ENCODE assay signal across 9 cellular contexts in genomic region chr5:69217732-69218568, GRCh38. TPM values are rescaled to one million over a fixed set of nuclear protein-coding genes. Genes with fewer than 3 reads are reported as not detected.
DNase-seq lines count a peak whose midpoint lies in the region; ATAC-seq, FAIRE-seq and TF ChIP-seq lines count a peak whose summit lies in the region.
"Had no signal": no experiment of that assay in that cellular context is flagged by ENCODE, and none has a peak within 500 bp of the region (broad histone marks: within the 10 kb centered on the region; RNA-seq: fewer than 3 reads in every experiment).

No MANE protein-coding gene starts in this region.

- DNase-seq in GM19239 (ENCODE audit: insufficient read length, low spot score) (peak; percentile 82), NCI-H524 treated with DMSO at 0.1 percent for 48 hours (lab: John Stamatoyannopoulos, UW) (peak; percentile 71), cortex of kidney (lab: John Stamatoyannopoulos, UW) (peak; percentile 56), left lung (peak; percentile 98 to 100)
- DNase-seq in activated CD4-positive, alpha-beta T cell treated with anti-CD3 and anti-CD28 coated beads, Interleukin-2, amount 10 ng/mL, durations not matched to agents 24 days and 14 days: peak; percentile 98
- peak; percentile 66 to 88 for DNase-seq in stimulated activated CD4-positive, alpha-beta T cell treated with anti-CD3 and anti-CD28 coated beads, Interleukin-2, amount 100 ng/mL, for 48 hours

- intact Hi-C loops in activated CD4-positive, alpha-beta T cell treated with anti-CD3 and anti-CD28 coated beads, Interleukin-2, amount 10 ng/mL, durations not matched to agents 24 days and 14 days (cut with micrococcal nuclease): loop anchor here (1.0 kb wide), 5 partner anchors 16 to 151 kb away; partner anchors contain the start of genes AK6, CCNB1, CDK7 and CENPH
- intact Hi-C loops in left lung (cut with DNase I): no loop called here

- peak overlapping the region; percentile 89 for H3K4me3 ChIP-seq in BLaER1
- H3K4me3 ChIP-seq in left lung: peak overlapping the region; percentile 89 to 97

- no peaks in the 10 kb centered on the region for H3K9me3 Mint-ChIP-seq in activated CD4-positive, alpha-beta T cell treated with anti-CD3 and anti-CD28 coated beads, Interleukin-2, amount 10 ng/mL, durations not matched to agents 24 days and 14 days

- peaks cover 17% of the 10 kb centered on the region for H3K4me1 Mint-ChIP-seq in activated CD4-positive, alpha-beta T cell treated with anti-CD3 and anti-CD28 coated beads, Interleukin-2, amount 10 ng/mL, durations not matched to agents 24 days and 14 days

- H3K4me2 ChIP-seq in BLaER1: peak overlapping the region; percentile 84

- H3K9me3 ChIP-seq in BLaER1 (peaks cover 9% of the 10 kb centered on the region), left lung (no peaks in the 10 kb centered on the region)

- H3K4me1 ChIP-seq in BLaER1 (peaks cover 23% of the 10 kb centered on the region), left lung (peaks cover 4 to 16% of the 10 kb centered on the region in 2 donors)

- H3K27ac Mint-ChIP-seq in activated CD4-positive, alpha-beta T cell treated with anti-CD3 and anti-CD28 coated beads, Interleukin-2, amount 10 ng/mL, durations not matched to agents 24 days and 14 days: peak overlapping the region; percentile 98

- peak overlapping the region; percentile 80 for H3K9ac ChIP-seq in BLaER1

- H3K27ac ChIP-seq in BLaER1 (peak overlapping the region; percentile 70), left lung (peak overlapping the region; percentile 92 to 93)

- peak overlapping the region; percentile 96 for H3K4me3 Mint-ChIP-seq in activated CD4-positive, alpha-beta T cell treated with anti-CD3 and anti-CD28 coated beads, Interleukin-2, amount 10 ng/mL, durations not matched to agents 24 days and 14 days

- peaks cover 35% of the 10 kb centered on the region for H3K36me3 ChIP-seq in BLaER1
- H3K36me3 ChIP-seq in left lung: no peaks in the 10 kb centered on the region

- H3K27me3 Mint-ChIP-seq in activated CD4-positive, alpha-beta T cell treated with anti-CD3 and anti-CD28 coated beads, Interleukin-2, amount 10 ng/mL, durations not matched to agents 24 days and 14 days: no peaks in the 10 kb centered on the region

- peak; percentile 16 to 46 for TF ChIP-seq CTCF in left lung (IDR thresholded peaks at IDR 0.05)

- H3K27me3 ChIP-seq in BLaER1: no peaks in the 10 kb centered on the region
- H3K27me3 ChIP-seq in left lung: no peaks in the 10 kb centered on the region

- peaks cover 9% of the 10 kb centered on the region; the same call in 1 of the 2 replicates for H4K20me1 ChIP-seq in BLaER1

- ATAC-seq in HG03442 (IDR thresholded peaks at IDR 0.05; ENCODE audit: unreplicated experiment) (peak; percentile 83), left lung (peak; percentile 98)

- FAIRE-seq in GM19239 (lab: Jason Lieb, UNC): peak; percentile 93
- FAIRE-seq: islet of Langerhans had no signal

- H3K36me3 Mint-ChIP-seq in activated CD4-positive, alpha-beta T cell treated with anti-CD3 and anti-CD28 coated beads, Interleukin-2, amount 10 ng/mL, durations not matched to agents 24 days and 14 days (ENCODE audit: low read depth): peaks cover 15% of the 10 kb centered on the region

RNA-seq across cellular contexts. Expression of gene CDK7, which starts 16.7 kb away (rescaled TPM):
- total RNA-seq in activated CD4-positive, alpha-beta T cell treated with anti-CD3 and anti-CD28 coated beads, Interleukin-2, amount 10 ng/mL, durations not matched to agents 24 days and 14 days: 45.6 and 54.2 TPM in 2 replicates
- total RNA-seq in left lung: 10 to 100 TPM; 15.9 to 22.8 TPM

RNA-seq across cellular contexts. Expression of gene CENPH, which starts 28.6 kb away (rescaled TPM):
- 40.7 and 42.4 TPM in 2 replicates for total RNA-seq in activated CD4-positive, alpha-beta T cell treated with anti-CD3 and anti-CD28 coated beads, Interleukin-2, amount 10 ng/mL, durations not matched to agents 24 days and 14 days
- 1 to 10 TPM; 4.1 to 6.4 TPM for total RNA-seq in left lung

RNA-seq across cellular contexts. Expression of gene CCNB1, which starts 51.0 kb away (rescaled TPM):
- total RNA-seq in activated CD4-positive, alpha-beta T cell treated with anti-CD3 and anti-CD28 coated beads, Interleukin-2, amount 10 ng/mL, durations not matched to agents 24 days and 14 days: 117 and 122 TPM in 2 replicates
- total RNA-seq in left lung: 10 to 100 TPM in 1 of 2 donors, 1 to 10 TPM in 1; 8.9 to 30.0 TPM

Comparison
In these comparisons a context has a peak if more than half of its experiments do, and no peak if none do; other contexts are left out.
1. Peak in every context shown above with its lines: DNase-seq, ATAC-seq, H3K4me3 ChIP-seq and H3K27ac ChIP-seq.